8 cellular contexts compared by ENCODE assay signal in the genomic region with DNA sequence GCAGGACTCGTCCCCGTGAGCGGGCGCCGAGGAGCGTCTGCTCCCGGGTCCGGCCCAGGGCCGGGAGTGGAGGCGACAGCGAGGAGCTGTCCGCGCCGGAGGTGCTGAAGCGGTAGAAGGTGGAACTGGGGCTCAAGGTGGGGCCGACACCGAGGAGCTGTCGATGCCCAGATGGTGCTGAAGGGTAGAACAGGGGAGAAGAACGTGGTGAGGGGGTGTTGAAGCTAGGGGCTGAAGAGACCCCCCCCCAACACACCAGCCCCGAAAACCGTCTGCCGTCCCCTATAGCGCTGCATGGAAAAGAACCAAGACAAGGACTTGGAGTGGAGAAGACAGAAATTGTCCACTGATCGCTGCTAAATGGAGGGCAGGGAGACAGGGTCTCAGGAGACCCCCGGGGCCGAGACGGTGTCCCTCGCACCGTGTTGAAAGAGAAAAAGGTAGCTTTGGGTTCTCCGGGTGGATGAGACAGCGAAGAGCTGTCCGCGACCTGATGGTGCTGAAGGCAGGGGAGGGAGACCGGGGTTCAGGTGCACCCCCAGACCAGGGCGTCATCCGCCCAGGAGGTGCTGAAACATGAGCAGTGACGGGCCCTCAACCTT. TPM values are rescaled to one million over a fixed set of nuclear protein-coding genes. Genes with fewer than 3 reads are reported as not detected.
DNase-seq lines count a peak whose midpoint lies in the region; ATAC-seq and TF ChIP-seq lines count a peak whose summit lies in the region.

No MANE protein-coding gene starts in this region.

- H3K9me3 ChIP-seq in cardiac muscle cell (ENCODE audit: low read depth) = no peaks in the 10 kb centered on the region
- peaks cover 11% of the 10 kb centered on the region for H3K9me3 ChIP-seq in left ventricle myocardium inferior (replicated peaks)

- H3K4me1 Mint-ChIP-seq in brain (peaks cover 31% of the 10 kb centered on the region), memory B cell (peaks cover 12% of the 10 kb centered on the region)

- H3K27ac Mint-ChIP-seq in brain (peak overlapping the region in 3 of 5 experiments; percentile 53 to 67 (median 54)), memory B cell (no peak overlapping the region)

- intact Hi-C loops in left ventricle myocardium inferior (cut with micrococcal nuclease) = no loop called here

- peaks cover 0 to 18% (median 3%) of the 10 kb centered on the region in 5 experiments for H3K9me3 Mint-ChIP-seq in brain
- H3K9me3 Mint-ChIP-seq in memory B cell = no peaks in the 10 kb centered on the region

- peaks cover 67% of the 10 kb centered on the region for H3K27me3 Mint-ChIP-seq in brain
- H3K27me3 Mint-ChIP-seq in memory B cell = peaks cover 36% of the 10 kb centered on the region

- DNase-seq in cardiac muscle cell (ENCODE audit: low read depth in 1 of 2, low spot score in 1 of 2) (peak; percentile 57 to 89), left ventricle myocardium inferior (no peak), SK-N-DZ (ENCODE audit: low spot score) (peak; percentile 46), memory B cell (ENCODE audit: low spot score in 2 of 2) (peak; percentile 47 to 59), SKM-1 treated with dmso at 0.1 percent for 144 hours (lab: John Stamatoyannopoulos, UW; ENCODE audit: unreplicated experiment) (no peak)

- H3K27ac ChIP-seq in cardiac muscle cell (no peak overlapping the region), left ventricle myocardium inferior (replicated peaks) (no peak overlapping the region)

- H3K4me3 ChIP-seq in cardiac muscle cell (peak overlapping the region; percentile 13), left ventricle myocardium inferior (no peak overlapping the region)

- TF ChIP-seq CTCF in cardiac muscle cell (IDR thresholded peaks at IDR 0.05; ENCODE audit: low read depth, low read length) (no peak), left ventricle myocardium inferior (IDR thresholded peaks at IDR 0.05; ENCODE audit: borderline replicate concordance) (no peak), brain (conservative IDR thresholded peaks at IDR 0.05) (no peak)

- ATAC-seq in memory B cell (ENCODE audit: low read depth) (peak; percentile 62), HG03378 (IDR thresholded peaks at IDR 0.05; ENCODE audit: unreplicated experiment) (no peak), GM18517 (IDR thresholded peaks at IDR 0.05; ENCODE audit: unreplicated experiment) (no peak)

- H3K4me1 ChIP-seq in cardiac muscle cell (ENCODE audit: low read depth) = no peaks in the 10 kb centered on the region
- H3K4me1 ChIP-seq in left ventricle myocardium inferior = peaks cover 12% of the 10 kb centered on the region

- H3K27me3 ChIP-seq in cardiac muscle cell = no peaks in the 10 kb centered on the region
- peaks cover 88% of the 10 kb centered on the region for H3K27me3 ChIP-seq in left ventricle myocardium inferior (ENCODE audit: low read depth)

- H3K4me3 Mint-ChIP-seq in brain (peak overlapping the region; percentile 60 to 89 (median 83)), memory B cell (no peak overlapping the region)

- H3K36me3 Mint-ChIP-seq in brain = no peaks in the 10 kb centered on the region
- H3K36me3 Mint-ChIP-seq in memory B cell = peaks cover 2% of the 10 kb centered on the region

- no peaks in the 10 kb centered on the region for H3K36me3 ChIP-seq in cardiac muscle cell
- no peaks in the 10 kb centered on the region for H3K36me3 ChIP-seq in left ventricle myocardium inferior

RNA-seq across cellular contexts. Expression of a gene that starts 7.1 kb away (rescaled TPM):
- 0.67 and 8.3 TPM in 2 replicates for total RNA-seq in cardiac muscle cell
- polyA plus RNA-seq in cardiac muscle cell = 1.1 TPM in 2 replicates
- total RNA-seq in left ventricle myocardium inferior = 2.4 TPM
- polyA plus RNA-seq in SK-N-DZ (2014; cell fraction: cytosol; rRNA removed) = 9.0 and 9.9 TPM in 2 replicates
- polyA plus RNA-seq in SK-N-DZ (2014; cell fraction: nucleus; rRNA removed) = 49.1 and 53.2 TPM in 2 replicates
- 0.25 TPM for polyA plus RNA-seq in brain (ENCODE audit: insufficient read depth, low read depth, low replicate concordance)

RNA-seq across cellular contexts. Expression of a gene that starts 29.5 kb away (rescaled TPM):
- 11.3 and 13.0 TPM in 2 replicates for total RNA-seq in cardiac muscle cell
- 12.5 and 15.3 TPM in 2 replicates for polyA plus RNA-seq in cardiac muscle cell
- total RNA-seq in left ventricle myocardium inferior = 37.4 TPM
- 12.2 and 15.0 TPM in 2 replicates for polyA plus RNA-seq in SK-N-DZ (2014; cell fraction: cytosol; rRNA removed)
- polyA plus RNA-seq in SK-N-DZ (2014; cell fraction: nucleus; rRNA removed) = 5.6 and 15.2 TPM in 2 replicates
- polyA plus RNA-seq in brain (ENCODE audit: insufficient read depth, low read depth, low replicate concordance) = 184 TPM

RNA-seq across cellular contexts. Expression of a gene that starts 40.3 kb away (rescaled TPM):
- 38.2 and 74.5 TPM in 2 replicates for total RNA-seq in cardiac muscle cell
- 25.5 and 51.7 TPM in 2 replicates for polyA plus RNA-seq in cardiac muscle cell
- total RNA-seq in left ventricle myocardium inferior = 12.5 TPM
- 17.6 and 47.1 TPM in 2 replicates for polyA plus RNA-seq in SK-N-DZ (2014; cell fraction: cytosol; rRNA removed)
- polyA plus RNA-seq in SK-N-DZ (2014; cell fraction: nucleus; rRNA removed) = 18.9 and 19.8 TPM in 2 replicates
- polyA plus RNA-seq in brain (ENCODE audit: insufficient read depth, low read depth, low replicate concordance) = 19.0 TPM

RNA-seq across cellular contexts. Expression of a gene that starts 40.9 kb away (rescaled TPM):
- total RNA-seq in cardiac muscle cell (2.3 and 3.2 TPM in 2 replicates), left ventricle myocardium inferior (0.49 TPM)
- polyA plus RNA-seq in cardiac muscle cell (0.38 and 0.72 TPM in 2 replicates), brain (ENCODE audit: insufficient read depth, low read depth, low replicate concordance) (7.6 TPM)
- polyA plus RNA-seq in SK-N-DZ (2014; cell fraction: cytosol; rRNA removed) = 0.29 TPM in 1 of 2 replicates, not detected in the other
- polyA plus RNA-seq in SK-N-DZ (2014; cell fraction: nucleus; rRNA removed) = 0.04 and 1.1 TPM in 2 replicates

RNA-seq across cellular contexts. Expression of a gene that starts 48.1 kb away (rescaled TPM):
- 430 and 496 TPM in 2 replicates for total RNA-seq in cardiac muscle cell
- 262 and 265 TPM in 2 replicates for polyA plus RNA-seq in cardiac muscle cell
- total RNA-seq in left ventricle myocardium inferior = 107 TPM
- polyA plus RNA-seq in SK-N-DZ (2014; cell fraction: cytosol; rRNA removed) = 80.4 and 92.1 TPM in 2 replicates
- 28.1 and 57.8 TPM in 2 replicates for polyA plus RNA-seq in SK-N-DZ (2014; cell fraction: nucleus; rRNA removed)
- polyA plus RNA-seq in brain (ENCODE audit: insufficient read depth, low read depth, low replicate concordance) = 159 TPM

Comparison
In these comparisons a context has a peak if more than half of its experiments do, and no peak if none do; other contexts are left out.
1. DNase-seq: peak in cardiac muscle cell (2 of 2), SK-N-DZ (single experiment) and memory B cell (2 of 2); none in left ventricle myocardium inferior (single experiment) and SKM-1 treated with dmso at 0.1 percent for 144 hours (single experiment).